Comparison of ENCODE assay signal across 20 cellular contexts in the genomic region with DNA sequence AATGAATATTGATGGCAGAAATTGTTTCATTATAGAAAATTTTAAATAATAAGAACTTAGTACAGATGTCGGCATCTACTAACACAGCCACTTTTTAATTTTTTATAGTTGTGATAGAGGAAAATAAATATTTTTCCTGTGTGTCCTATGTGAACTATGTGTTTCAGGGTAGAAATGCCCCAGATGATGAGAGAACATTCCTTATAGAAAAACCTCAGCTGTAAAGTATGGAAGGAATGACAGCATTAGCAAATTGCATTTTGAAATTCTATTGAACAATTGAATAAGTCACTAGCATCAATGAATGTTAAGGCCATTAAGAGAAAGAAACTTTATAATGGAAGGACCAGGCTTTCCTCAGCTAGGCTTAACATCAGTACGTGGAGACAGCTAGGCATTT.
"Had no signal": no experiment of that assay in that cellular context is flagged by ENCODE, and none has a peak within 500 bp of the region (broad histone marks: within the 10 kb centered on the region; RNA-seq: fewer than 3 reads in every experiment).

No MANE protein-coding gene starts in this region.

- H3K27ac ChIP-seq: dorsolateral prefrontal cortex, lower lobe of right lung, neutrophil, pancreas, right lobe of liver, thoracic aorta, transverse colon, vagina had no signal

- H3K4me1 ChIP-seq: lower lobe of right lung, pancreas, right lobe of liver, transverse colon, vagina had no signal

- FAIRE-seq: keratinocyte had no signal

- H3K36me3 ChIP-seq: lower lobe of right lung, neutrophil, pancreas, right lobe of liver, thoracic aorta, transverse colon, vagina had no signal

- H3K9me3 ChIP-seq: lower lobe of right lung, neutrophil, pancreas, right lobe of liver, thoracic aorta, transverse colon, vagina had no signal

- ATAC-seq: left ventricle myocardium superior; lower lobe of right lung; naive thymus-derived CD8-positive, alpha-beta T cell; pancreas; right lobe of liver; stimulated activated naive B cell treated with anti-CD40 and anti-IgM and Interleukin-4, amounts not matched to agents 10 μg/mL and 1 μg/mL and 100 μg/mL, for 72 hours had no signal

- H3K27me3 ChIP-seq: dorsolateral prefrontal cortex, neutrophil, pancreas, transverse colon, vagina had no signal

- DNase-seq: cortex of kidney; dorsolateral prefrontal cortex; effector CD4-positive, alpha-beta T cell; hypothalamus; immature natural killer cell; left ventricle myocardium superior; lower lobe of right lung; naive thymus-derived CD8-positive, alpha-beta T cell; nephron progenitor cell; pancreas; right lobe of liver; small intestine; stimulated activated CD4-positive, alpha-beta T cell treated with anti-CD3 and anti-CD28 coated beads, Interleukin-15, amount 100 ng/mL, for 24 hours; stimulated activated CD4-positive, alpha-beta T cell treated with anti-CD3 and anti-CD28 coated beads, Interleukin-2, amount 100 ng/mL, for 48 hours; stimulated activated naive B cell treated with anti-CD40 and anti-IgM and Interleukin-4, amounts not matched to agents 10 μg/mL and 1 μg/mL and 100 μg/mL, for 72 hours; transverse colon had no signal

- H3K4me3 ChIP-seq: dorsolateral prefrontal cortex, lower lobe of right lung, pancreas, right lobe of liver, thoracic aorta, transverse colon, vagina had no signal
